8 cellular contexts compared by ENCODE assay signal in genomic region chr9:2087500-2088313, GRCh38.
DNase-seq lines count a peak whose midpoint lies in the region; ATAC-seq, FAIRE-seq and TF ChIP-seq lines count a peak whose summit lies in the region.

No MANE protein-coding gene starts in this region.

- H3K79me2 ChIP-seq in DND-41 (ENCODE audit: insufficient read depth, low read length) = no peaks in the 10 kb centered on the region
- H3K79me2 ChIP-seq in GM12878 (ENCODE audit: control insufficient read depth, insufficient read depth, low read length) = no peaks in the 10 kb centered on the region; the same call in 1 of the 2 replicates

- H3K9me3 ChIP-seq in DND-41 (ENCODE audit: insufficient read depth, low read length, severe bottlenecking) (no peaks in the 10 kb centered on the region), GM12878 (replicated peaks; ENCODE audit: control insufficient read depth, insufficient read depth, low read length) (no peaks in the 10 kb centered on the region), left lung (no peaks in the 10 kb centered on the region)

- DNase-seq in DND-41 = peak; percentile 15
- DNase-seq in NCI-H526 treated with DMSO at 0.1 percent for 48 hours (lab: John Stamatoyannopoulos, UW) = peak; percentile 28
- DNase-seq in GM12878 (ENCODE audit: low read depth, low spot score) = peak; percentile 45
- no peak for DNase-seq in left lung
- no peak for DNase-seq in 8988T

- H3K36me3 ChIP-seq in DND-41 (ENCODE audit: insufficient read depth, low read length) = peaks cover 69% of the 10 kb centered on the region
- peaks cover 8 to 54% of the 10 kb centered on the region in 2 experiments for H3K36me3 ChIP-seq in GM12878 (ENCODE audit: control insufficient read depth in 2 of 2, insufficient read depth in 2 of 2, low read length in 1 of 2)
- H3K36me3 ChIP-seq in left lung = peaks cover 0 to 86% of the 10 kb centered on the region in 2 donors

- H3K4me3 ChIP-seq in DND-41 (ENCODE audit: low read depth in 1 of 2, low read length in 2 of 2) = no peak overlapping the region
- no peak overlapping the region for H3K4me3 ChIP-seq in GM12878
- H3K4me3 ChIP-seq in left lung = no peak overlapping the region

- no peak for TF ChIP-seq EP300 in GM12878 (IDR thresholded peaks at IDR 0.05; ENCODE audit: borderline replicate concordance in 1 of 2, control insufficient read depth in 1 of 2, low read depth in 2 of 2, low read length in 2 of 2)

- peak; percentile 75 for FAIRE-seq in GM12878 (lab: Jason Lieb, UNC)

- RAD21 ChIA-PET in GM12878 (lab: Charles Lee; ENCODE audit: unreplicated experiment) = interaction anchor here (0.7 to 2.1 kb wide), 27 partner anchors 11 to 1033 kb away, joined by 3 to 20 read pairs (median 4); partner anchors contain the start of genes PUM3 and SMARCA2

- POLR2A ChIA-PET in GM12878 (lab: Charles Lee) = interaction anchor here (0.7 to 2.1 kb wide), 6 partner anchors 34 to 243 kb away, joined by 3 to 5 read pairs (median 4); partner anchors contain the start of gene SMARCA2

- CTCF ChIA-PET in GM12878 (lab: Yijun Ruan, JAX) = interaction anchor here (0.6 to 4.0 kb wide), 57 partner anchors 9 to 1704 kb away, joined by 3 to 51 read pairs (median 4); no protein-coding TSS in a partner anchor

- no peak for TF ChIP-seq POLR2A in GM12878 (IDR thresholded peaks at IDR 0.05; ENCODE audit: low read depth, low read length)

- no peaks in the 10 kb centered on the region for H3K4me1 ChIP-seq in DND-41 (ENCODE audit: insufficient read depth, low read length)
- H3K4me1 ChIP-seq in GM12878 (ENCODE audit: control insufficient read depth, insufficient read depth, low read length) = peaks cover 4% of the 10 kb centered on the region; the same call in 1 of the 2 replicates
- no peaks in the 10 kb centered on the region for H3K4me1 ChIP-seq in left lung

- in situ Hi-C loops in GM12878 (cut with MboI) = no loop called here

- 38% methylated on average over 6 of the region's 6 CpGs for WGBS in GM12878 (ENCODE audit: insufficient coverage, insufficient replicate concordance, low lambda C conversion rate, missing lambda C conversion rate)

- H4K20me1 ChIP-seq in DND-41 (ENCODE audit: insufficient read depth, low read length) = no peaks in the 10 kb centered on the region
- no peaks in the 10 kb centered on the region for H4K20me1 ChIP-seq in GM12878 (ENCODE audit: control insufficient read depth, insufficient read depth)

- TF ChIP-seq CTCF in DND-41 (IDR thresholded peaks at IDR 0.05; ENCODE audit: borderline replicate concordance, extremely low read depth, low read length, poor library complexity, severe bottlenecking) (peak; percentile 77), GM12878 (IDR thresholded peaks at IDR 0.05 in 2 of 3, conservative IDR thresholded peaks at IDR 0.05 in 1 of 3; ENCODE audit: control insufficient read depth in 2 of 3, extremely low read depth in 1 of 3, insufficient read depth in 1 of 3, low read depth in 3 of 3, low read length in 3 of 3) (peak; percentile 60 to 68 (median 65)), left lung (IDR thresholded peaks at IDR 0.05) (peak; percentile 49 to 65)

- H2AFZ ChIP-seq in DND-41 (ENCODE audit: low read depth, low read length) = no peak overlapping the region
- H2AFZ ChIP-seq in GM12878 (ENCODE audit: control insufficient read depth, low read depth, low read length) = no peak overlapping the region

- SMC1A ChIA-PET in GM12878 (lab: Charles Lee; ENCODE audit: uncharacterized antibody, unreplicated experiment) = interaction anchor here (0.5 to 3.2 kb wide), 28 partner anchors 10 to 355 kb away, joined by 3 to 35 read pairs (median 4); no protein-coding TSS in a partner anchor

- H3K9ac ChIP-seq in DND-41 (ENCODE audit: low read depth, low read length) = no peak overlapping the region
- no peak overlapping the region for H3K9ac ChIP-seq in GM12878 (ENCODE audit: control insufficient read depth, insufficient read depth, low read length)

- no peak overlapping the region for H3K27ac ChIP-seq in DND-41 (ENCODE audit: low read length)
- H3K27ac ChIP-seq in GM12878 (ENCODE audit: control insufficient read depth, insufficient read depth) = peak overlapping the region; percentile 38
- no peak overlapping the region for H3K27ac ChIP-seq in left lung

- H3K27me3 ChIP-seq in DND-41 (ENCODE audit: insufficient read depth, low read length, poor library complexity) (no peaks in the 10 kb centered on the region), GM12878 (replicated peaks in 1 of 2; ENCODE audit: control insufficient read depth in 2 of 2, insufficient read depth in 2 of 2, low read length in 1 of 2) (no peaks in the 10 kb centered on the region), left lung (no peaks in the 10 kb centered on the region)

- peak; percentile 68 for TF ChIP-seq RAD21 in GM12878 (IDR thresholded peaks at IDR 0.05; ENCODE audit: insufficient read depth, low read depth, low read length)

- TSS peak; percentile 12 for BruUV-seq in GM12878 (replicated peaks; lab: Mats Ljungman, UMichigan)

- H3K4me2 ChIP-seq in DND-41 (ENCODE audit: insufficient read depth, low read length) = no peak overlapping the region
- H3K4me2 ChIP-seq in GM12878 (ENCODE audit: control insufficient read depth, insufficient read depth) = no peak overlapping the region

- ATAC-seq in DND-41 (ENCODE audit: insufficient read depth, low read depth) (peak; percentile 92), GM18909 (IDR thresholded peaks at IDR 0.05; ENCODE audit: poor library complexity, unreplicated experiment) (peak; percentile 85), HG03103 (IDR thresholded peaks at IDR 0.05; ENCODE audit: low read depth, unreplicated experiment) (peak; percentile 83), GM12878 (peak; percentile 91), left lung (peak; percentile 82), GM19328 (IDR thresholded peaks at IDR 0.05; ENCODE audit: unreplicated experiment) (no peak)

- intact Hi-C loops in GM12878 (cut with micrococcal nuclease; ENCODE audit: unreplicated experiment) (loop anchor here (1.0 to 10.0 kb wide), 7 partner anchors 33 to 623 kb away; no protein-coding TSS in a partner anchor), left lung (cut with DNase I) (no loop called here)

TF ChIP-seq in GM12878, 131 proteins besides CTCF, POLR2A, EP300 and RAD21 (continues in another document):
- TF ChIP-seq ATF7 (IDR thresholded peaks at IDR 0.05; ENCODE audit: low read depth) (peak; percentile 11; the same call in 1 of the 2 replicates), TBL1XR1 (IDR thresholded peaks at IDR 0.05; ENCODE audit: low read depth, low read length) (0 out of 2 replicates have a peak, but pooled peaks have one; percentile 40), KLF5 (IDR thresholded peaks at IDR 0.05; ENCODE audit: partially characterized antibody) (no peak), NFIC (IDR thresholded peaks at IDR 0.05; ENCODE audit: low read depth, low read length) (0 out of 2 replicates have a peak, but pooled peaks have one; percentile 28), MTA3 (IDR thresholded peaks at IDR 0.05; ENCODE audit: borderline replicate concordance, low read length) (peak; percentile 75; the same call in 1 of the 2 replicates), MYC (IDR thresholded peaks at IDR 0.05; ENCODE audit: insufficient read depth, insufficient read length, insufficient replicate concordance, low read length, severe bottlenecking) (no peak), TCF7 (IDR thresholded peaks at IDR 0.05; ENCODE audit: borderline replicate concordance) (peak; percentile 88), NKRF (conservative IDR thresholded peaks at IDR 0.05) (no peak), MEF2A (IDR thresholded peaks at IDR 0.05; ENCODE audit: insufficient read depth, low read depth, low read length) (no peak), SMAD1 (IDR thresholded peaks at IDR 0.05; ENCODE audit: low read depth, partially characterized antibody) (no peak), PML (IDR thresholded peaks at IDR 0.05; ENCODE audit: low read length) (peak; percentile 42; the same call in 1 of the 2 replicates), ZBED1 (IDR thresholded peaks at IDR 0.05; ENCODE audit: borderline replicate concordance) (no peak), ZSCAN29 (IDR thresholded peaks at IDR 0.05) (no peak), POLR2AphosphoS2 (IDR thresholded peaks at IDR 0.05; ENCODE audit: low read depth, low read length) (no peak), SUPT20H (IDR thresholded peaks at IDR 0.05; ENCODE audit: borderline replicate concordance, control insufficient read depth, low read depth, low read length) (no peak), RELA (IDR thresholded peaks at IDR 0.05; ENCODE audit: borderline replicate concordance, partially characterized antibody) (peak; percentile 34), ZBTB33 (IDR thresholded peaks at IDR 0.05) (no peak), CBX5 (IDR thresholded peaks at IDR 0.05; ENCODE audit: low read depth) (no peak), FOXK2 (IDR thresholded peaks at IDR 0.05) (no peak)

Comparison
In these comparisons a context has a peak if more than half of its experiments do, and no peak if none do; other contexts are left out.
1. DNase-seq: peak in DND-41 (single experiment), NCI-H526 treated with DMSO at 0.1 percent for 48 hours (single experiment) and GM12878 (single experiment); none in left lung (0 of 2) and 8988T (single experiment).
2. Peak in every context shown above with its lines, with median percentiles within 50 percentile points of each other: CTCF ChIP-seq.